In genomic region chr4:6693274-6694176, GRCh38 we compare ENCODE assay signal across 1 cellular context.
TF ChIP-seq lines count a peak whose summit lies in the region.

TSS of gene S100P (plus strand) at chr4:6693878. CDS start at chr4:6693933, 55 bp downstream.

TF ChIP-seq in HepG2, 621 proteins besides CTCF, POLR2A, EP300 and RAD21 (continued from another document and continues in another):
- TF ChIP-seq KIAA2018 (CRISPR knock-in tag; IDR thresholded peaks at IDR 0.05; ENCODE audit: borderline replicate concordance) (0 out of 2 replicates have a peak, but pooled peaks have one; percentile 76), REL (CRISPR knock-in tag; conservative IDR thresholded peaks at IDR 0.05) (no peak), TFDP2 (CRISPR knock-in tag; IDR thresholded peaks at IDR 0.05) (no peak), ZFP36L1 (CRISPR knock-in tag; IDR thresholded peaks at IDR 0.05) (no peak), ZNF12 (CRISPR knock-in tag; IDR thresholded peaks at IDR 0.05) (no peak), KDM2A (CRISPR knock-in tag; IDR thresholded peaks at IDR 0.05; ENCODE audit: borderline replicate concordance, low read depth) (peak; percentile 31; the same call in 1 of the 2 replicates), SAFB2 (CRISPR knock-in tag; IDR thresholded peaks at IDR 0.05; ENCODE audit: borderline replicate concordance, low read depth) (no peak; the same call in 1 of the 2 replicates), SRY (CRISPR knock-in tag; IDR thresholded peaks at IDR 0.05) (peak; percentile 59; the same call in 1 of the 2 replicates), RXRB (CRISPR knock-in tag; IDR thresholded peaks at IDR 0.05; ENCODE audit: borderline replicate concordance) (peak; percentile 85; the same call in 1 of the 2 replicates), KDM4B (CRISPR knock-in tag; IDR thresholded peaks at IDR 0.05) (no peak; the same call in 1 of the 2 replicates), ELF3 (CRISPR knock-in tag; IDR thresholded peaks at IDR 0.05) (peak; percentile 96), ZNF282 (IDR thresholded peaks at IDR 0.05; ENCODE audit: partially characterized antibody) (no peak), POLR2G (IDR thresholded peaks at IDR 0.05; ENCODE audit: low read depth, low read length) (peak; percentile 99), ZNF614 (CRISPR knock-in tag; IDR thresholded peaks at IDR 0.05; ENCODE audit: borderline replicate concordance) (no peak; the same call in 1 of the 2 replicates), ZNF572 (CRISPR knock-in tag; IDR thresholded peaks at IDR 0.05) (peak; percentile 99), HMG20A (CRISPR knock-in tag; IDR thresholded peaks at IDR 0.05; ENCODE audit: borderline replicate concordance) (peak; percentile 62; the same call in 1 of the 2 replicates), ZNF605 (CRISPR knock-in tag; IDR thresholded peaks at IDR 0.05) (no peak; the same call in none of the 2 replicates), PHF8 (CRISPR knock-in tag; IDR thresholded peaks at IDR 0.05) (peak; percentile 29), STAT6 (CRISPR knock-in tag; IDR thresholded peaks at IDR 0.05; ENCODE audit: borderline replicate concordance) (no peak; the same call in 1 of the 2 replicates), U2AF2 (IDR thresholded peaks at IDR 0.05; ENCODE audit: low read depth, low read length) (no peak), ZNF501 (CRISPR knock-in tag; IDR thresholded peaks at IDR 0.05) (peak; percentile 84), GPBP1L1 (CRISPR knock-in tag; IDR thresholded peaks at IDR 0.05) (no peak), ZFAT (CRISPR knock-in tag; conservative IDR thresholded peaks at IDR 0.05) (0 out of 2 replicates have a peak, but pooled peaks have one; percentile 76), CCDC6 (CRISPR knock-in tag; IDR thresholded peaks at IDR 0.05) (peak; percentile 89; the same call in 1 of the 2 replicates), ZNF230 (CRISPR knock-in tag; IDR thresholded peaks at IDR 0.05) (no peak), TCF7 (IDR thresholded peaks at IDR 0.05; ENCODE audit: low read depth) (peak; percentile 49; the same call in 1 of the 2 replicates), MAZ (IDR thresholded peaks at IDR 0.05; ENCODE audit: borderline replicate concordance, low read depth, low read length) (peak; percentile 44; the same call in 1 of the 2 replicates), MAZ (CRISPR knock-in tag; IDR thresholded peaks at IDR 0.05; ENCODE audit: low read depth) (peak; percentile 87), MAFF (IDR thresholded peaks at IDR 0.05; ENCODE audit: low read depth, low read length) (no peak), GATAD1 (CRISPR knock-in tag; IDR thresholded peaks at IDR 0.05) (peak; percentile 72), ZNF782 (CRISPR knock-in tag; IDR thresholded peaks at IDR 0.05; ENCODE audit: borderline replicate concordance) (0 out of 2 replicates have a peak, but pooled peaks have one; percentile 13), ZNF83 (CRISPR knock-in tag; IDR thresholded peaks at IDR 0.05; ENCODE audit: borderline replicate concordance) (no peak; the same call in 1 of the 2 replicates), TARDBP (CRISPR knock-in tag; IDR thresholded peaks at IDR 0.05) (peak; percentile 84; the same call in 1 of the 2 replicates), MBNL3 (CRISPR knock-in tag; conservative IDR thresholded peaks at IDR 0.05) (no peak), ZSCAN12 (CRISPR knock-in tag; IDR thresholded peaks at IDR 0.05) (no peak), ZBTB26 (CRISPR knock-in tag; IDR thresholded peaks at IDR 0.05; ENCODE audit: borderline replicate concordance) (peak; percentile 63), NFKBIZ (CRISPR knock-in tag; IDR thresholded peaks at IDR 0.05) (peak; percentile 96), CEBPG (CRISPR knock-in tag; IDR thresholded peaks at IDR 0.05) (peak; percentile 95), CSRNP1 (CRISPR knock-in tag; IDR thresholded peaks at IDR 0.05) (peak; percentile 47), JUNB (CRISPR knock-in tag; IDR thresholded peaks at IDR 0.05; ENCODE audit: borderline replicate concordance) (no peak), ZNF124 (CRISPR knock-in tag; IDR thresholded peaks at IDR 0.05) (no peak), MATR3 (CRISPR knock-in tag; IDR thresholded peaks at IDR 0.05) (no peak)
